ENCODE assay signal across 7 cellular contexts in genomic region chrX:3639858-3640631, GRCh38.
DNase-seq lines count a peak whose midpoint lies in the region; ATAC-seq and TF ChIP-seq lines count a peak whose summit lies in the region.
"Not testable (repeated sequence)": the region's sequence is repeated elsewhere in the genome, so short reads cannot be mapped to it uniquely, and the experiment has no call there.

No MANE protein-coding gene starts in this region.

- H3K4me3 ChIP-seq in H7 (ENCODE audit: insufficient read depth, low read depth, low read length); foreskin fibroblast (ENCODE audit: low read depth in 1 of 2, low read length in 2 of 2); neuronal stem cell (ENCODE audit: low read length in 2 of 2): not testable (repeated sequence)

- CTCF ChIA-PET in WTC11 (lab: Charles Lee): not testable (repeated sequence)

- H2BK15ac ChIP-seq in neuronal stem cell (ENCODE audit: low read length): not testable (repeated sequence)

- H3K79me1 ChIP-seq in neuronal stem cell (ENCODE audit: low read depth, low read length): not testable (repeated sequence)

- not testable (repeated sequence) for H3K14ac ChIP-seq in neuronal stem cell (ENCODE audit: low read length)

- H3K23ac ChIP-seq in neuronal stem cell (ENCODE audit: low read depth, low read length, poor library complexity): not testable (repeated sequence)

- not testable (repeated sequence) for H4K8ac ChIP-seq in neuronal stem cell (ENCODE audit: low read depth, low read length)

- not testable (repeated sequence) for H2BK12ac ChIP-seq in neuronal stem cell (ENCODE audit: low read length)

- H3K9ac ChIP-seq in neuronal stem cell (ENCODE audit: low read depth, low read length, poor library complexity): not testable (repeated sequence)

- H2AFZ ChIP-seq in neuronal stem cell (ENCODE audit: low read length): peak overlapping the region; percentile 56

- H2AK5ac ChIP-seq in neuronal stem cell (ENCODE audit: low read depth, low read length): not testable (repeated sequence)

- H3K27ac Mint-ChIP-seq in WTC11: peak overlapping the region; percentile 68
- H3K27ac Mint-ChIP-seq in activated naive CD4-positive, alpha-beta T cell treated with anti-CD3 and anti-CD28 coated beads, Interleukin-2, amount 50 U/mL, for 72 hours: not testable (repeated sequence)

- POLR2A ChIA-PET in WTC11 (lab: Charles Lee): not testable (repeated sequence)

- H3K36me3 ChIP-seq in H7 (replicated peaks; ENCODE audit: control insufficient read depth, insufficient read depth, low read length): not testable (repeated sequence)
- peaks cover 0 to 23% of the 10 kb centered on the region in 2 donors for H3K36me3 ChIP-seq in neuronal stem cell (replicated peaks in 1 of 2; ENCODE audit: control insufficient read depth in 2 of 2, insufficient read depth in 2 of 2, low read length in 2 of 2)

- H3K27me3 ChIP-seq in H7 (ENCODE audit: control insufficient read depth, insufficient read depth, low read length); neuronal stem cell (ENCODE audit: control insufficient read depth in 3 of 3, insufficient read depth in 3 of 3, low read depth in 1 of 3, low read length in 3 of 3): not testable (repeated sequence)

- H3K4ac ChIP-seq in neuronal stem cell (ENCODE audit: low read length): not testable (repeated sequence)

- TF ChIP-seq CTCF in WTC11 (IDR thresholded peaks at IDR 0.05); foreskin fibroblast (IDR thresholded peaks at IDR 0.05; ENCODE audit: low read depth, low read length): not testable (repeated sequence)

- DNase-seq in H7 (peak; percentile 32), WTC11 (ENCODE audit: low spot score) (peak; percentile 10), ecto neural progenitor cell (ENCODE audit: low spot score) (peak; percentile 63), foreskin fibroblast (peak; percentile 21 to 37), iPS-NIHi7 (ENCODE audit: extremely low spot score) (peak; percentile 34), neuronal stem cell (ENCODE audit: low spot score) (peak; percentile 14)
- DNase-seq in activated naive CD4-positive, alpha-beta T cell treated with anti-CD3 and anti-CD28 coated beads, Interleukin-2, amount 50 U/mL, for 72 hours (ENCODE audit: low spot score in 2 of 2): not testable (repeated sequence)

- not testable (repeated sequence) for H3K9me3 ChIP-seq in neuronal stem cell (replicated peaks in 1 of 2; ENCODE audit: control insufficient read depth in 2 of 2, insufficient read depth in 1 of 2, low read depth in 1 of 2, low read length in 2 of 2)

- H3K4me1 ChIP-seq in neuronal stem cell (ENCODE audit: control insufficient read depth in 2 of 2, insufficient read depth in 1 of 2, low read depth in 1 of 2, low read length in 2 of 2): not testable (repeated sequence)

- peak; percentile 65 for ATAC-seq in WTC11
- ATAC-seq in activated naive CD4-positive, alpha-beta T cell treated with anti-CD3 and anti-CD28 coated beads, Interleukin-2, amount 50 U/mL, for 72 hours: peak; percentile 56 to 70

- not testable (repeated sequence) for H4K91ac ChIP-seq in neuronal stem cell (ENCODE audit: low read depth, low read length, poor library complexity)

- peak overlapping the region; percentile 19 for H3K27ac ChIP-seq in neuronal stem cell (replicated peaks; ENCODE audit: low read length)

- peaks cover 11% of the 10 kb centered on the region for H3K4me1 Mint-ChIP-seq in WTC11

- H3K18ac ChIP-seq in neuronal stem cell (ENCODE audit: low read length): not testable (repeated sequence)

- H2BK5ac ChIP-seq in neuronal stem cell (ENCODE audit: low read length): not testable (repeated sequence)

- peaks cover 16% of the 10 kb centered on the region for H3K36me3 Mint-ChIP-seq in WTC11
- not testable (repeated sequence) for H3K36me3 Mint-ChIP-seq in activated naive CD4-positive, alpha-beta T cell treated with anti-CD3 and anti-CD28 coated beads, Interleukin-2, amount 50 U/mL, for 72 hours

- peak overlapping the region; percentile 18 for H3K4me2 ChIP-seq in neuronal stem cell (ENCODE audit: insufficient read depth, low read length, poor library complexity, severe bottlenecking)

- H3K27me3 Mint-ChIP-seq in WTC11 (ENCODE audit: low read depth): not testable (repeated sequence)

- no CpG with 5 or more reads among the region's 23 CpGs for WGBS in neuronal stem cell (ENCODE audit: extremely low coverage in 2 of 2, insufficient read length in 2 of 2, insufficient replicate concordance in 1 of 2), 2 donors

- H3K9me3 Mint-ChIP-seq in WTC11; activated naive CD4-positive, alpha-beta T cell treated with anti-CD3 and anti-CD28 coated beads, Interleukin-2, amount 50 U/mL, for 72 hours: not testable (repeated sequence)

- H3K4me3 Mint-ChIP-seq in WTC11: not testable (repeated sequence)

- H2BK120ac ChIP-seq in neuronal stem cell (ENCODE audit: low read depth, low read length): not testable (repeated sequence)
